In the genomic region with DNA sequence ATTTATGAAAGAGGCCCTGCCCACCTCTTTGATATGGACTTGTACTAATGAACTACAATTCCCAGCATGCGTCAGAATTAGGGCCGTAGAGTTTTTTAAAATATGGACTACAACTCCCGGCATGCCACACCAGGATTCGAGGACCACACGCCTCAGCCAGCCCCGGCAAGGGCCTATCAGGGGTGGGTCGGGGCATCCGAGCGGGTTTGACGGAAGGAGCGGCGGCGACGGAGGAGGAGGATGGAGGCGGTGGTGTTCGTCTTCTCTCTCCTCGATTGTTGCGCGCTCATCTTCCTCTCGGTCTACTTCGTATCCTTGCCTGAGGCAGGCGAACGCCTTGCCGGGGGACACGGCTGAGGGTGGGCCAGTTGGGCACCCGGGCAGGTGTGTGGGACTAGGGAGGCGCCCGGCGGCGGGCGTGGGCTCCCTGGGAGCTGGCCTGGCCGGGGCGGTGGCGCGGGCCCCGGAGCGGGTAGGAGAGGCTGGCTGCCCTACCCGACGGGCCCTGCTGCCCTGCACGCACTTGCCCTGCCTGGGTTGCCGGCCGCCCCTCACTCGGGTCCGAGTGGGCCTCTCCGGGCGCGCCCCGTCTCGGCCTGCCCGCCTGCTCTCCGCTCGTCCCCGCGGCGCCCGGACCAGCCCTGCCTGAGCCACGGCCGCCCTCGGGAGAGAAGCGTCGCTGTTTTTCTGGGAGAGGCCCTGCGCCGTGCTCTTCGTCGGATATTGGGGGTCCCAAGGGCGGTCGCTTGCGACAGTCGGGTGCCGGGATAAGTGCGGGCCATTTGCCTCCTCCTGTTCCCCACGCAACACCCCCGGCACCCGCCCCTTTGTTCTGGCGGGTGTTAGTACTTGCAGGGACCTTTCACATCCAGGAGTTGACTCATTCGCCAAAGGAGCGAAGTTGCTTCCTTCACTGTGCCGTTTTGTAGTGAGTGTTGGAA, we compare ENCODE assay signal across 1 cellular context.
TF ChIP-seq lines count a peak whose summit lies in the region.

CNIH4 (plus strand) TSS at position 195 of the 941 bp plus-strand sequence; CDS start at position 241, 46 bp downstream.

TF ChIP-seq in HEK293, 187 proteins besides CTCF, POLR2A, EP300 and RAD21 (continued from another document and continues in another):
- TF ChIP-seq, protein P1, sequence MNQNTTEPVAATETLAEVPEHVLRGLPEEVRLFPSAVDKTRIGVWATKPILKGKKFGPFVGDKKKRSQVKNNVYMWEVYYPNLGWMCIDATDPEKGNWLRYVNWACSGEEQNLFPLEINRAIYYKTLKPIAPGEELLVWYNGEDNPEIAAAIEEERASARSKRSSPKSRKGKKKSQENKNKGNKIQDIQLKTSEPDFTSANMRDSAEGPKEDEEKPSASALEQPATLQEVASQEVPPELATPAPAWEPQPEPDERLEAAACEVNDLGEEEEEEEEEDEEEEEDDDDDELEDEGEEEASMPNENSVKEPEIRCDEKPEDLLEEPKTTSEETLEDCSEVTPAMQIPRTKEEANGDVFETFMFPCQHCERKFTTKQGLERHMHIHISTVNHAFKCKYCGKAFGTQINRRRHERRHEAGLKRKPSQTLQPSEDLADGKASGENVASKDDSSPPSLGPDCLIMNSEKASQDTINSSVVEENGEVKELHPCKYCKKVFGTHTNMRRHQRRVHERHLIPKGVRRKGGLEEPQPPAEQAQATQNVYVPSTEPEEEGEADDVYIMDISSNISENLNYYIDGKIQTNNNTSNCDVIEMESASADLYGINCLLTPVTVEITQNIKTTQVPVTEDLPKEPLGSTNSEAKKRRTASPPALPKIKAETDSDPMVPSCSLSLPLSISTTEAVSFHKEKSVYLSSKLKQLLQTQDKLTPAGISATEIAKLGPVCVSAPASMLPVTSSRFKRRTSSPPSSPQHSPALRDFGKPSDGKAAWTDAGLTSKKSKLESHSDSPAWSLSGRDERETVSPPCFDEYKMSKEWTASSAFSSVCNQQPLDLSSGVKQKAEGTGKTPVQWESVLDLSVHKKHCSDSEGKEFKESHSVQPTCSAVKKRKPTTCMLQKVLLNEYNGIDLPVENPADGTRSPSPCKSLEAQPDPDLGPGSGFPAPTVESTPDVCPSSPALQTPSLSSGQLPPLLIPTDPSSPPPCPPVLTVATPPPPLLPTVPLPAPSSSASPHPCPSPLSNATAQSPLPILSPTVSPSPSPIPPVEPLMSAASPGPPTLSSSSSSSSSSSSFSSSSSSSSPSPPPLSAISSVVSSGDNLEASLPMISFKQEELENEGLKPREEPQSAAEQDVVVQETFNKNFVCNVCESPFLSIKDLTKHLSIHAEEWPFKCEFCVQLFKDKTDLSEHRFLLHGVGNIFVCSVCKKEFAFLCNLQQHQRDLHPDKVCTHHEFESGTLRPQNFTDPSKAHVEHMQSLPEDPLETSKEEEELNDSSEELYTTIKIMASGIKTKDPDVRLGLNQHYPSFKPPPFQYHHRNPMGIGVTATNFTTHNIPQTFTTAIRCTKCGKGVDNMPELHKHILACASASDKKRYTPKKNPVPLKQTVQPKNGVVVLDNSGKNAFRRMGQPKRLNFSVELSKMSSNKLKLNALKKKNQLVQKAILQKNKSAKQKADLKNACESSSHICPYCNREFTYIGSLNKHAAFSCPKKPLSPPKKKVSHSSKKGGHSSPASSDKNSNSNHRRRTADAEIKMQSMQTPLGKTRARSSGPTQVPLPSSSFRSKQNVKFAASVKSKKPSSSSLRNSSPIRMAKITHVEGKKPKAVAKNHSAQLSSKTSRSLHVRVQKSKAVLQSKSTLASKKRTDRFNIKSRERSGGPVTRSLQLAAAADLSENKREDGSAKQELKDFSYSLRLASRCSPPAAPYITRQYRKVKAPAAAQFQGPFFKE (tag by site-specific recombination; IDR thresholded peaks at IDR 0.05; ENCODE audit: borderline replicate concordance) = no peak
- TF ChIP-seq ZNF341 (tag by site-specific recombination; IDR thresholded peaks at IDR 0.05; ENCODE audit: low read depth) (peak; percentile 68), SETDB1 (IDR thresholded peaks at IDR 0.05; ENCODE audit: insufficient read length, low read length) (no peak), ZNF18 (tag by site-specific recombination; IDR thresholded peaks at IDR 0.05) (no peak), ZNF549 (tag by site-specific recombination; IDR thresholded peaks at IDR 0.05) (peak; percentile 69), ZNF121 (tag by site-specific recombination; IDR thresholded peaks at IDR 0.05) (peak; percentile 30), GLI4 (tag by site-specific recombination; IDR thresholded peaks at IDR 0.05) (peak; percentile 72; the same call in 1 of the 2 replicates), MZF1 (tag by site-specific recombination; IDR thresholded peaks at IDR 0.05; ENCODE audit: borderline replicate concordance) (no peak), PBX3 (CRISPR knock-in tag; IDR thresholded peaks at IDR 0.05) (no peak; the same call in 1 of the 2 replicates), ZNF529 (tag by site-specific recombination; IDR thresholded peaks at IDR 0.05; ENCODE audit: insufficient replicate concordance) (no peak), ZNF645 (tag by site-specific recombination; IDR thresholded peaks at IDR 0.05) (no peak), ZNF837 (tag by site-specific recombination; IDR thresholded peaks at IDR 0.05) (no peak), ZFHX2 (tag by site-specific recombination; conservative IDR thresholded peaks at IDR 0.05) (peak; percentile 89), ZBTB8A (tag by site-specific recombination; IDR thresholded peaks at IDR 0.05) (peak; percentile 99), ZBTB10 (tag by site-specific recombination; IDR thresholded peaks at IDR 0.05) (0 out of 2 replicates have a peak, but pooled peaks have one; percentile 20), HOXC10 (CRISPR knock-in tag; IDR thresholded peaks at IDR 0.05) (no peak; the same call in 1 of the 2 replicates), ZIC2 (tag by site-specific recombination; IDR thresholded peaks at IDR 0.05) (no peak; the same call in 1 of the 2 replicates), ZBTB20 (tag by site-specific recombination; IDR thresholded peaks at IDR 0.05) (peak; percentile 100), ZNF2 (tag by site-specific recombination; IDR thresholded peaks at IDR 0.05) (peak; percentile 81), ZNF112 (tag by site-specific recombination; IDR thresholded peaks at IDR 0.05) (no peak), ZNF311 (tag by site-specific recombination; IDR thresholded peaks at IDR 0.05; ENCODE audit: borderline replicate concordance) (no peak), ZNF629 (tag by site-specific recombination; IDR thresholded peaks at IDR 0.05) (peak; percentile 75), ZNF350 (tag by site-specific recombination; IDR thresholded peaks at IDR 0.05) (no peak), ZNF701 (tag by site-specific recombination; IDR thresholded peaks at IDR 0.05) (no peak), BCL11B (tag by site-specific recombination; IDR thresholded peaks at IDR 0.05; ENCODE audit: low read depth) (no peak), TRIM28 (IDR thresholded peaks at IDR 0.05; ENCODE audit: borderline replicate concordance, low read length) (no peak), OSR2 (tag by site-specific recombination; IDR thresholded peaks at IDR 0.05) (no peak), ZNF354C (tag by site-specific recombination; IDR thresholded peaks at IDR 0.05; ENCODE audit: borderline replicate concordance, low read depth) (no peak), ZNF626 (tag by site-specific recombination; IDR thresholded peaks at IDR 0.05) (no peak; the same call in 1 of the 2 replicates)
- TF ChIP-seq, protein P2, sequence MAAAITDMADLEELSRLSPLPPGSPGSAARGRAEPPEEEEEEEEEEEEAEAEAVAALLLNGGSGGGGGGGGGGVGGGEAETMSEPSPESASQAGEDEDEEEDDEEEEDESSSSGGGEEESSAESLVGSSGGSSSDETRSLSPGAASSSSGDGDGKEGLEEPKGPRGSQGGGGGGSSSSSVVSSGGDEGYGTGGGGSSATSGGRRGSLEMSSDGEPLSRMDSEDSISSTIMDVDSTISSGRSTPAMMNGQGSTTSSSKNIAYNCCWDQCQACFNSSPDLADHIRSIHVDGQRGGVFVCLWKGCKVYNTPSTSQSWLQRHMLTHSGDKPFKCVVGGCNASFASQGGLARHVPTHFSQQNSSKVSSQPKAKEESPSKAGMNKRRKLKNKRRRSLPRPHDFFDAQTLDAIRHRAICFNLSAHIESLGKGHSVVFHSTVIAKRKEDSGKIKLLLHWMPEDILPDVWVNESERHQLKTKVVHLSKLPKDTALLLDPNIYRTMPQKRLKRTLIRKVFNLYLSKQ (tag by site-specific recombination; IDR thresholded peaks at IDR 0.05; ENCODE audit: borderline replicate concordance) = no peak
- TF ChIP-seq, protein P3, sequence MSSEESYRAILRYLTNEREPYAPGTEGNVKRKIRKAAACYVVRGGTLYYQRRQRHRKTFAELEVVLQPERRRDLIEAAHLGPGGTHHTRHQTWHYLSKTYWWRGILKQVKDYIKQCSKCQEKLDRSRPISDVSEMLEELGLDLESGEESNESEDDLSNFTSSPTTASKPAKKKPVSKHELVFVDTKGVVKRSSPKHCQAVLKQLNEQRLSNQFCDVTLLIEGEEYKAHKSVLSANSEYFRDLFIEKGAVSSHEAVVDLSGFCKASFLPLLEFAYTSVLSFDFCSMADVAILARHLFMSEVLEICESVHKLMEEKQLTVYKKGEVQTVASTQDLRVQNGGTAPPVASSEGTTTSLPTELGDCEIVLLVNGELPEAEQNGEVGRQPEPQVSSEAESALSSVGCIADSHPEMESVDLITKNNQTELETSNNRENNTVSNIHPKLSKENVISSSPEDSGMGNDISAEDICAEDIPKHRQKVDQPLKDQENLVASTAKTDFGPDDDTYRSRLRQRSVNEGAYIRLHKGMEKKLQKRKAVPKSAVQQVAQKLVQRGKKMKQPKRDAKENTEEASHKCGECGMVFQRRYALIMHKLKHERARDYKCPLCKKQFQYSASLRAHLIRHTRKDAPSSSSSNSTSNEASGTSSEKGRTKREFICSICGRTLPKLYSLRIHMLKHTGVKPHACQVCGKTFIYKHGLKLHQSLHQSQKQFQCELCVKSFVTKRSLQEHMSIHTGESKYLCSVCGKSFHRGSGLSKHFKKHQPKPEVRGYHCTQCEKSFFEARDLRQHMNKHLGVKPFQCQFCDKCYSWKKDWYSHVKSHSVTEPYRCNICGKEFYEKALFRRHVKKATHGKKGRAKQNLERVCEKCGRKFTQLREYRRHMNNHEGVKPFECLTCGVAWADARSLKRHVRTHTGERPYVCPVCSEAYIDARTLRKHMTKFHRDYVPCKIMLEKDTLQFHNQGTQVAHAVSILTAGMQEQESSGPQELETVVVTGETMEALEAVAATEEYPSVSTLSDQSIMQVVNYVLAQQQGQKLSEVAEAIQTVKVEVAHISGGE (tag by site-specific recombination; conservative IDR thresholded peaks at IDR 0.05; ENCODE audit: low read depth) = peak; percentile 81
- TF ChIP-seq, protein P4, sequence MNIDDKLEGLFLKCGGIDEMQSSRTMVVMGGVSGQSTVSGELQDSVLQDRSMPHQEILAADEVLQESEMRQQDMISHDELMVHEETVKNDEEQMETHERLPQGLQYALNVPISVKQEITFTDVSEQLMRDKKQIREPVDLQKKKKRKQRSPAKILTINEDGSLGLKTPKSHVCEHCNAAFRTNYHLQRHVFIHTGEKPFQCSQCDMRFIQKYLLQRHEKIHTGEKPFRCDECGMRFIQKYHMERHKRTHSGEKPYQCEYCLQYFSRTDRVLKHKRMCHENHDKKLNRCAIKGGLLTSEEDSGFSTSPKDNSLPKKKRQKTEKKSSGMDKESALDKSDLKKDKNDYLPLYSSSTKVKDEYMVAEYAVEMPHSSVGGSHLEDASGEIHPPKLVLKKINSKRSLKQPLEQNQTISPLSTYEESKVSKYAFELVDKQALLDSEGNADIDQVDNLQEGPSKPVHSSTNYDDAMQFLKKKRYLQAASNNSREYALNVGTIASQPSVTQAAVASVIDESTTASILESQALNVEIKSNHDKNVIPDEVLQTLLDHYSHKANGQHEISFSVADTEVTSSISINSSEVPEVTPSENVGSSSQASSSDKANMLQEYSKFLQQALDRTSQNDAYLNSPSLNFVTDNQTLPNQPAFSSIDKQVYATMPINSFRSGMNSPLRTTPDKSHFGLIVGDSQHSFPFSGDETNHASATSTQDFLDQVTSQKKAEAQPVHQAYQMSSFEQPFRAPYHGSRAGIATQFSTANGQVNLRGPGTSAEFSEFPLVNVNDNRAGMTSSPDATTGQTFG (tag by site-specific recombination; IDR thresholded peaks at IDR 0.05; ENCODE audit: borderline replicate concordance) = no peak
